In genomic region chr7:31933481-31933880, GRCh38 we compare ENCODE assay signal across 25 cellular contexts.
"Had no signal": no experiment of that assay in that cellular context is flagged by ENCODE, and none has a peak within 500 bp of the region (broad histone marks: within the 10 kb centered on the region; RNA-seq: fewer than 3 reads in every experiment).

No MANE protein-coding gene starts in this region.

- H3K4me1 ChIP-seq: suprapubic skin, vagina had no signal

- H3K36me3 Mint-ChIP-seq: activated naive CD8-positive, alpha-beta T cell treated with anti-CD3 and anti-CD28 coated beads for 36 hours; brain had no signal

- ATAC-seq: activated CD8-positive, alpha-beta T cell treated with anti-CD3 and anti-CD28 coated beads for 36 hours; activated T-helper 17 cell treated with anti-CD3 and anti-CD28 coated beads, Interleukin-2, amount 50 U/mL, for 72 hours; left colon had no signal

- H3K4me3 ChIP-seq: dorsolateral prefrontal cortex, lung, suprapubic skin, vagina had no signal

- H3K36me3 ChIP-seq: suprapubic skin, vagina had no signal

- DNase-seq: activated CD4-positive, alpha-beta T cell treated with anti-CD3 and anti-CD28 coated beads for 48 hours; activated CD4-positive, CD25-positive, alpha-beta regulatory T cell; activated CD8-positive, alpha-beta T cell treated with anti-CD3 and anti-CD28 coated beads for 36 hours; activated naive CD4-positive, alpha-beta T cell; activated naive CD8-positive, alpha-beta T cell treated with anti-CD3 and anti-CD28 coated beads for 36 hours; activated T-cell treated with anti-CD3 and anti-CD28 coated beads, Interleukin-2, amount 50 U/mL, for 1 hour; central memory CD4-positive, alpha-beta T cell; dorsolateral prefrontal cortex; foreskin melanocyte; glutamatergic neuron; hippocampal formation; islet precursor cell; left colon; occipital lobe; posterior cingulate gyrus; stimulated activated CD4-positive, alpha-beta T cell treated with anti-CD3 and anti-CD28 coated beads, Interleukin-2, amount 100 ng/mL, for 24 hours; trophoblast cell had no signal

- FAIRE-seq: colon, TTC549 had no signal

- H3K27me3 Mint-ChIP-seq: activated CD8-positive, alpha-beta T cell treated with anti-CD3 and anti-CD28 coated beads for 36 hours; activated naive CD8-positive, alpha-beta T cell treated with anti-CD3 and anti-CD28 coated beads for 36 hours; activated T-helper 17 cell treated with anti-CD3 and anti-CD28 coated beads, Interleukin-2, amount 50 U/mL, for 72 hours; stimulated activated naive CD8-positive, alpha-beta T cell treated with anti-CD3 and anti-CD28 coated beads, Interleukin-15, Interleukin-2, amounts not matched to agents 100 ng/mL and 50 ng/mL, for 24 hours had no signal

- H3K4me3 Mint-ChIP-seq: activated CD8-positive, alpha-beta T cell treated with anti-CD3 and anti-CD28 coated beads for 36 hours; activated naive CD8-positive, alpha-beta T cell treated with anti-CD3 and anti-CD28 coated beads for 36 hours; activated T-helper 17 cell treated with anti-CD3 and anti-CD28 coated beads, Interleukin-2, amount 50 U/mL, for 72 hours; brain; stimulated activated naive CD8-positive, alpha-beta T cell treated with anti-CD3 and anti-CD28 coated beads, Interleukin-15, Interleukin-2, amounts not matched to agents 100 ng/mL and 50 ng/mL, for 24 hours had no signal

- H3K27ac Mint-ChIP-seq: activated CD8-positive, alpha-beta T cell treated with anti-CD3 and anti-CD28 coated beads for 36 hours; activated naive CD8-positive, alpha-beta T cell treated with anti-CD3 and anti-CD28 coated beads for 36 hours; activated T-helper 17 cell treated with anti-CD3 and anti-CD28 coated beads, Interleukin-2, amount 50 U/mL, for 72 hours; brain; stimulated activated naive CD8-positive, alpha-beta T cell treated with anti-CD3 and anti-CD28 coated beads, Interleukin-15, Interleukin-2, amounts not matched to agents 100 ng/mL and 50 ng/mL, for 24 hours had no signal

- H3K9me3 ChIP-seq: suprapubic skin, vagina had no signal

- H3K27me3 ChIP-seq: dorsolateral prefrontal cortex, suprapubic skin, vagina had no signal

- H3K4me1 Mint-ChIP-seq: activated naive CD8-positive, alpha-beta T cell treated with anti-CD3 and anti-CD28 coated beads for 36 hours; activated T-helper 17 cell treated with anti-CD3 and anti-CD28 coated beads, Interleukin-2, amount 50 U/mL, for 72 hours had no signal

- H3K27ac ChIP-seq: suprapubic skin, vagina had no signal
